25 cellular contexts compared by ENCODE assay signal in the genomic region with DNA sequence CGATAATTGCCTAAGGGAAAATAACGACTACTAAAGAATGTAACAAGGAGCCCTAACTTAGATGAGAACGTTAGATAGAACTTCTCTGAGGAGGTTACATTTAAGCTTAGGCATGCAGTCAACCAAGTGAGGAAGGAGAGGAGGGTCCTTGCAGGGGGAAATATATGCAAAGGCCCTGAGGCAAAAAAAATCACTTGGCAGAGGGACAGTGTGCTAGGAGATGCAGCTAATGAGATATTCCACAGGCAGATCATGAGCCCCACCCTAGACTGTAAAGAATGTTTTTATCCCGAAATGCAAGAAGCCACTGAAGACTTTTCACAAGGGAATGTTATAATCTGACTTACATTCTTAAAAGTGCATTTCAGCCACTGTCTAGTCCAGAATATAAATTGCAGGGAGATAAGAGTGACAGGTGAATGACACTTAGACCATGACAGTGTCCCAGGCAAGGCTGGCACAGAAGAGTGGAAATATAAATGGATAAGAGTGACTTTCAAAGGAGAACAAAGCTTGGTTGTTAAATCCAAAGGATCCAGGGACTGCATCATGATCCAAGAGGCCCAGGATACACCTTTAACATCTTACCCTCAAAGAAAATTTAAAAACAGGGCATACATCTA.
DNase-seq lines count a peak whose midpoint lies in the region; ATAC-seq, FAIRE-seq and TF ChIP-seq lines count a peak whose summit lies in the region.
"Had no signal": no experiment of that assay in that cellular context is flagged by ENCODE, and none has a peak within 500 bp of the region (broad histone marks: within the 10 kb centered on the region; RNA-seq: fewer than 3 reads in every experiment).

No MANE protein-coding gene starts in this region.

- POLR2A ChIA-PET in Caco-2 (lab: Charles Lee) = no interaction called here

- H3K4me1 Mint-ChIP-seq in Caco-2 (ENCODE audit: low read depth, unreplicated experiment) (peaks cover 47% of the 10 kb centered on the region), osteocyte (ENCODE audit: unreplicated experiment) (peaks cover 39% of the 10 kb centered on the region)
- H3K4me1 Mint-ChIP-seq: GM23338, H9 had no signal

- H3K9me3 ChIP-seq in Caco-2 = no peaks in the 10 kb centered on the region
- no peaks in the 10 kb centered on the region; the same call in 1 of the 2 replicates for H3K9me3 ChIP-seq in SK-N-MC (ENCODE audit: low read depth, low read length)

- H3K27ac Mint-ChIP-seq in Caco-2 (ENCODE audit: unreplicated experiment) (peak overlapping the region; percentile 21), osteocyte (ENCODE audit: unreplicated experiment) (peak overlapping the region; percentile 23)
- H3K27ac Mint-ChIP-seq: CD4-positive, alpha-beta T cell; GM23338; H9 had no signal

- no peak overlapping the region for H3K9ac ChIP-seq in SK-N-MC (ENCODE audit: insufficient read length)
- H3K9ac ChIP-seq: BLaER1 treated with 17β-estradiol and CSF1 and Interleukin-3, amounts not matched to agents 10 nM and 100 nM; KMS-11 had no signal

- FAIRE-seq in G401.6 (lab: Jason Lieb, UNC) = peak; percentile 93
- FAIRE-seq: A204.1, RCC 7860 had no signal

- intact Hi-C loops in Caco-2 (cut with micrococcal nuclease; ENCODE audit: unreplicated experiment) = no loop called here

- no peaks in the 10 kb centered on the region for H3K27me3 Mint-ChIP-seq in Caco-2 (ENCODE audit: insufficient read depth, unreplicated experiment)
- no peaks in the 10 kb centered on the region for H3K27me3 Mint-ChIP-seq in osteocyte (ENCODE audit: unreplicated experiment)

- H3K9me3 Mint-ChIP-seq in Caco-2 (ENCODE audit: unreplicated experiment) = no peaks in the 10 kb centered on the region
- H3K9me3 Mint-ChIP-seq in osteocyte (ENCODE audit: unreplicated experiment) = peaks cover 4% of the 10 kb centered on the region
- H3K9me3 Mint-ChIP-seq: CD4-positive, alpha-beta T cell had no signal

- peaks cover 66% of the 10 kb centered on the region for H3K4me1 ChIP-seq in Caco-2

- peaks cover 85% of the 10 kb centered on the region for H3K36me3 Mint-ChIP-seq in Caco-2 (ENCODE audit: insufficient read depth, unreplicated experiment)
- peaks cover 40% of the 10 kb centered on the region for H3K36me3 Mint-ChIP-seq in osteocyte (ENCODE audit: unreplicated experiment)

- H3K27me3 ChIP-seq in Caco-2 (replicated peaks; ENCODE audit: control insufficient read depth, insufficient read depth, low read length) = no peaks in the 10 kb centered on the region
- H3K27me3 ChIP-seq: BLaER1 treated with 17β-estradiol and CSF1 and Interleukin-3, amounts not matched to agents 10 nM and 100 nM had no signal

- 0 out of 2 replicates have a peak overlapping the region, but pooled peaks have one; percentile 38 for H3K27ac ChIP-seq in SK-N-MC
- H3K27ac ChIP-seq: BLaER1 treated with 17β-estradiol and CSF1 and Interleukin-3, amounts not matched to agents 10 nM and 100 nM; KMS-11 had no signal

- H3K36me3 ChIP-seq in Caco-2 (ENCODE audit: control insufficient read depth, insufficient read depth, low read length) (no peaks in the 10 kb centered on the region), SK-N-MC (ENCODE audit: insufficient read depth, low read length) (no peaks in the 10 kb centered on the region)
- H3K36me3 ChIP-seq: BLaER1 treated with 17β-estradiol and CSF1 and Interleukin-3, amounts not matched to agents 10 nM and 100 nM had no signal

- ATAC-seq in HG03280 (IDR thresholded peaks at IDR 0.05; ENCODE audit: unreplicated experiment) = no peak
- ATAC-seq: GM23338, SK-N-SH treated with all-trans-retinoic acid at 6 μM for 48 hours had no signal

- in situ Hi-C loops in GM13976 (cut with MboI; ENCODE audit: low sequenced_read_pairs, unreplicated experiment) = no loop called here

- BruUV-seq in Caco-2 (replicated peaks; lab: Mats Ljungman, UMichigan) = no TSS peak

- H3K4me3 Mint-ChIP-seq in Caco-2 (ENCODE audit: unreplicated experiment) = no peak overlapping the region
- no peak overlapping the region for H3K4me3 Mint-ChIP-seq in osteocyte (ENCODE audit: unreplicated experiment)
- H3K4me3 Mint-ChIP-seq: CD4-positive, alpha-beta T cell; GM23338; H9 had no signal

- H3K4me3 ChIP-seq in Caco-2 (ENCODE audit: low read depth, low read length) = no peak overlapping the region
- 0 out of 2 replicates have a peak overlapping the region, but pooled peaks have one; percentile 8 for H3K4me3 ChIP-seq in SK-N-MC
- H3K4me3 ChIP-seq: BLaER1 treated with 17β-estradiol and CSF1 and Interleukin-3, amounts not matched to agents 10 nM and 100 nM; GM23338 had no signal

- no peak for TF ChIP-seq CTCF in Caco-2 (IDR thresholded peaks at IDR 0.05; ENCODE audit: insufficient read depth in 1 of 2, low read depth in 1 of 2, low read length in 1 of 2, severe bottlenecking in 1 of 2, unreplicated experiment in 1 of 2)
- no peak for TF ChIP-seq CTCF in osteocyte (IDR thresholded peaks at IDR 0.05)
- no peak for TF ChIP-seq CTCF in GM13976 (IDR thresholded peaks at IDR 0.05; ENCODE audit: borderline replicate concordance, control extremely low read depth, extremely low read depth, insufficient read depth, missing control alignments)

- CTCF ChIA-PET in Caco-2 (lab: Charles Lee) = no interaction called here

- DNase-seq in Caco-2 (no peak), SK-N-MC (ENCODE audit: low read depth, low spot score) (no peak), osteocyte (ENCODE audit: extremely low spot score, unreplicated experiment) (no peak), NCI-H2227 (lab: John Stamatoyannopoulos, UW; ENCODE audit: unreplicated experiment) (no peak), GM13976 (ENCODE audit: low spot score) (no peak)
- DNase-seq: AML-193; CD4-positive, alpha-beta T cell; DMS53; H9; IMR-90; NCI-H1048; NCI-H1417; NCI-H1694; NCI-H2029 treated with DMSO at 0.1 percent for 48 hours; NCI-H226; NCI-H510A; NCI-H69 had no signal
